28 cellular contexts compared by ENCODE assay signal in the genomic region with DNA sequence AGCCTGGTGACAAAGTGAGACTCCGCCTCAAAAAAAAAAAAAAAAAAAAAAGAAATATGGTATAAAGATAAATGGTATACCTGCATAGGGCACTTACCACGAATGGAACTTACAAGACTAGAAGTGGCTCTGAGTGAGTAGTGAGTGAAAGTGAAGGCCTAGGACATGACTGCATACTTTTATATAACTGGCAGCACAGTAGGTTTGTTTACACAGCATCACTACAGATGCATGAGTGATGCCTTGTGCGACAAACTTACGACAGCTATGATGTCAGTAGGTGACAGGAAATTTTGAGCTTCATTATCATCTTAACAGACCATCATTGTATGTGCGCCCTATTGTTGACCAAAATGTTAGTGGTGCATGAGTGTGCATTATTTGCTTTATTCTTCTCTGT.
"Had no signal": no experiment of that assay in that cellular context is flagged by ENCODE, and none has a peak within 500 bp of the region (broad histone marks: within the 10 kb centered on the region; RNA-seq: fewer than 3 reads in every experiment).

No MANE protein-coding gene starts in this region.

- FAIRE-seq: endothelial cell of umbilical vein, islet of Langerhans, TTC549 had no signal

- H3K9me3 ChIP-seq: adrenal gland, ascending aorta, gastrocnemius medialis, mucosa of descending colon, right lobe of liver, tibial artery, uterus had no signal

- H3K27me3 ChIP-seq: adrenal gland, ascending aorta, brain microvascular endothelial cell, gastrocnemius medialis, right lobe of liver, tibial artery, uterus had no signal

- H3K9me3 Mint-ChIP-seq: stimulated activated effector memory CD8-positive, alpha-beta T cell treated with anti-CD3 and anti-CD28 coated beads, Interleukin-12 subunit alpha, Interleukin-12 subunit beta, amount 100 ng/mL, for 72 hours; stimulated activated naive CD8-positive, alpha-beta T cell treated with anti-CD3 and anti-CD28 coated beads, Interleukin-15, amount 100 ng/mL, for 72 hours had no signal

- H3K4me3 ChIP-seq: adrenal gland, ascending aorta, gastrocnemius medialis, mucosa of descending colon, right lobe of liver, skin epidermis, tibial artery, uterus had no signal

- ATAC-seq: esophagus mucosa; gastrocnemius medialis; mucosa of descending colon; stimulated activated effector memory CD8-positive, alpha-beta T cell treated with anti-CD3 and anti-CD28 coated beads, Interleukin-12 subunit alpha, Interleukin-12 subunit beta, amount 100 ng/mL, for 72 hours; stimulated activated naive CD8-positive, alpha-beta T cell treated with anti-CD3 and anti-CD28 coated beads, Interleukin-15, amount 100 ng/mL, for 72 hours had no signal

- H3K36me3 ChIP-seq: uterus had no signal

- DNase-seq: activated CD4-positive, alpha-beta T cell treated with anti-CD3 and anti-CD28 coated beads for 1 hour; activated CD4-positive, alpha-beta T cell treated with anti-CD3 and anti-CD28 coated beads, Interleukin-2, amount 50 U/mL, for 4 hours; activated naive CD4-positive, alpha-beta T cell treated with anti-CD3 and anti-CD28 coated beads, Interleukin-2, amount 50 U/mL, for 16 hours; brain microvascular endothelial cell; caudate nucleus; dermis blood vessel endothelial cell; effector memory CD4-positive, alpha-beta T cell; gastrocnemius medialis; head of caudate nucleus; hypothalamus; mesendoderm; mucosa of descending colon; nucleus accumbens; stimulated activated CD4-positive, alpha-beta T cell treated with anti-CD3 and anti-CD28 coated beads, Interleukin-1b, Interleukin-23, amount 100 ng/mL, for 48 hours; stimulated activated naive CD8-positive, alpha-beta T cell treated with anti-CD3 and anti-CD28 coated beads, Interleukin-15, amount 100 ng/mL, for 72 hours; T-helper 1 cell; uterus had no signal

- H3K4me1 ChIP-seq: adrenal gland, ascending aorta, parathyroid adenoma, right lobe of liver, tibial artery, uterus had no signal

- H3K4me3 Mint-ChIP-seq: stimulated activated effector memory CD8-positive, alpha-beta T cell treated with anti-CD3 and anti-CD28 coated beads, Interleukin-12 subunit alpha, Interleukin-12 subunit beta, amount 100 ng/mL, for 72 hours; stimulated activated naive CD8-positive, alpha-beta T cell treated with anti-CD3 and anti-CD28 coated beads, Interleukin-15, amount 100 ng/mL, for 72 hours had no signal

- H3K27ac ChIP-seq: adrenal gland, ascending aorta, brain microvascular endothelial cell, parathyroid adenoma, right lobe of liver, skin epidermis, tibial artery, uterus had no signal

- H3K27me3 Mint-ChIP-seq: stimulated activated naive CD8-positive, alpha-beta T cell treated with anti-CD3 and anti-CD28 coated beads, Interleukin-15, amount 100 ng/mL, for 72 hours had no signal

- H3K27ac Mint-ChIP-seq: stimulated activated effector memory CD8-positive, alpha-beta T cell treated with anti-CD3 and anti-CD28 coated beads, Interleukin-12 subunit alpha, Interleukin-12 subunit beta, amount 100 ng/mL, for 72 hours; stimulated activated naive CD8-positive, alpha-beta T cell treated with anti-CD3 and anti-CD28 coated beads, Interleukin-15, amount 100 ng/mL, for 72 hours had no signal
